In genomic region chr2:96898135-96898505, GRCh38 we compare ENCODE assay signal across 19 cellular contexts. TPM values are rescaled to one million over a fixed set of nuclear protein-coding genes. Genes with fewer than 3 reads are reported as not detected.
DNase-seq lines count a peak whose midpoint lies in the region; ATAC-seq and TF ChIP-seq lines count a peak whose summit lies in the region.
"Had no signal": no experiment of that assay in that cellular context is flagged by ENCODE, and none has a peak within 500 bp of the region (broad histone marks: within the 10 kb centered on the region; RNA-seq: fewer than 3 reads in every experiment).

No MANE protein-coding gene starts in this region.

- no peak overlapping the region for H3K4me3 ChIP-seq in right cardiac atrium (ENCODE audit: low read length)
- no peak overlapping the region for H3K4me3 ChIP-seq in left ventricle myocardium inferior
- no peak overlapping the region for H3K4me3 ChIP-seq in mucosa of descending colon
- H3K4me3 ChIP-seq in transverse colon, result no peak overlapping the region
- H3K4me3 ChIP-seq in effector memory CD4-positive, alpha-beta T cell (ENCODE audit: insufficient read depth, low read depth, low read length, poor library complexity, severe bottlenecking), result no peak overlapping the region
- H3K4me3 ChIP-seq: BLaER1 had no signal

- DNase-seq in right cardiac atrium, result peak in 2 of 3 donors; percentile 8 to 23
- DNase-seq in left ventricle myocardium inferior, result no peak
- no peak for DNase-seq in mucosa of descending colon
- no peak for DNase-seq in stimulated activated effector memory CD8-positive, alpha-beta T cell treated with anti-CD3 and anti-CD28 coated beads, Interleukin-12 subunit alpha, Interleukin-12 subunit beta, amount 100 ng/mL, for 72 hours (ENCODE audit: low spot score in 2 of 2)
- DNase-seq in transverse colon, result no peak
- DNase-seq in amygdala (lab: John Stamatoyannopoulos, UW), result no peak
- no peak for DNase-seq in effector memory CD4-positive, alpha-beta T cell
- DNase-seq: ACHN; CD8-positive, alpha-beta T cell; DND-41; Kasumi-1; NCI-H1417 treated with DMSO at 0.1 percent for 48 hours; NCI-H187; NCI-H446 treated with DMSO at 0.1 percent for 48 hours; NCI-H526 treated with DMSO at 0.1 percent for 48 hours; SHP77 had no signal

- no peaks in the 10 kb centered on the region for H3K4me1 ChIP-seq in right cardiac atrium (ENCODE audit: control insufficient read depth, insufficient read depth, low read length)
- H3K4me1 ChIP-seq in left ventricle myocardium inferior, result peaks cover 16% of the 10 kb centered on the region
- peaks cover 14% of the 10 kb centered on the region for H3K4me1 ChIP-seq in mucosa of descending colon (ENCODE audit: low read depth)
- peaks cover 15 to 18% (median 16%) of the 10 kb centered on the region in 4 donors for H3K4me1 ChIP-seq in transverse colon
- H3K4me1 ChIP-seq in effector memory CD4-positive, alpha-beta T cell (ENCODE audit: control insufficient read depth, insufficient read depth, low read length, poor library complexity, severe bottlenecking), result peaks cover 18% of the 10 kb centered on the region

- WGBS in right cardiac atrium, result 90% methylated on average over 8 of the region's 8 CpGs
- 85 to 100% methylated on average over 3 to 8 of the region's 8 CpGs for WGBS in transverse colon (ENCODE audit: low coverage in 1 of 2), 2 donors

- H3K4me3 Mint-ChIP-seq in stimulated activated effector memory CD8-positive, alpha-beta T cell treated with anti-CD3 and anti-CD28 coated beads, Interleukin-12 subunit alpha, Interleukin-12 subunit beta, amount 100 ng/mL, for 72 hours, result no peak overlapping the region
- H3K4me3 Mint-ChIP-seq: CD8-positive, alpha-beta T cell had no signal

- TF ChIP-seq CTCF in left ventricle myocardium inferior (IDR thresholded peaks at IDR 0.05; ENCODE audit: borderline replicate concordance) (no peak), mucosa of descending colon (IDR thresholded peaks at IDR 0.05) (no peak), transverse colon (IDR thresholded peaks at IDR 0.05) (no peak)

- no peak for TF ChIP-seq EP300 in transverse colon (IDR thresholded peaks at IDR 0.05; ENCODE audit: low read depth)

- no peaks in the 10 kb centered on the region for H3K9me3 Mint-ChIP-seq in stimulated activated effector memory CD8-positive, alpha-beta T cell treated with anti-CD3 and anti-CD28 coated beads, Interleukin-12 subunit alpha, Interleukin-12 subunit beta, amount 100 ng/mL, for 72 hours
- H3K9me3 Mint-ChIP-seq: CD8-positive, alpha-beta T cell had no signal

- H3K36me3 ChIP-seq in left ventricle myocardium inferior (no peaks in the 10 kb centered on the region), mucosa of descending colon (ENCODE audit: low read depth) (no peaks in the 10 kb centered on the region), transverse colon (no peaks in the 10 kb centered on the region)
- no peaks in the 10 kb centered on the region for H3K36me3 ChIP-seq in effector memory CD4-positive, alpha-beta T cell (ENCODE audit: control insufficient read depth, insufficient read depth, low read length)
- H3K36me3 ChIP-seq: BLaER1 had no signal

- intact Hi-C loops in right cardiac atrium (cut with DNase I), result no loop called here
- intact Hi-C loops in left ventricle myocardium inferior (cut with micrococcal nuclease), result no loop called here
- intact Hi-C loops in mucosa of descending colon (cut with DNase I, micrococcal nuclease), result no loop called here
- intact Hi-C loops in transverse colon (cut with DNase I; ENCODE audit: low total_unique reads), result no loop called here

- H3K36me3 Mint-ChIP-seq in stimulated activated effector memory CD8-positive, alpha-beta T cell treated with anti-CD3 and anti-CD28 coated beads, Interleukin-12 subunit alpha, Interleukin-12 subunit beta, amount 100 ng/mL, for 72 hours, result peaks cover 6% of the 10 kb centered on the region
- H3K36me3 Mint-ChIP-seq: CD8-positive, alpha-beta T cell had no signal

- peak overlapping the region; percentile 2 for H3K27ac Mint-ChIP-seq in stimulated activated effector memory CD8-positive, alpha-beta T cell treated with anti-CD3 and anti-CD28 coated beads, Interleukin-12 subunit alpha, Interleukin-12 subunit beta, amount 100 ng/mL, for 72 hours

- H3K27ac ChIP-seq in right cardiac atrium (ENCODE audit: low read length) (no peak overlapping the region), left ventricle myocardium inferior (replicated peaks) (no peak overlapping the region), transverse colon (no peak overlapping the region)
- H3K27ac ChIP-seq in effector memory CD4-positive, alpha-beta T cell (ENCODE audit: insufficient read depth, low read length, poor library complexity, severe bottlenecking), result no peak overlapping the region
- H3K27ac ChIP-seq: 22Rv1 had no signal

- no peaks in the 10 kb centered on the region for H3K9me3 ChIP-seq in right cardiac atrium (ENCODE audit: control insufficient read depth, low read length)
- no peaks in the 10 kb centered on the region for H3K9me3 ChIP-seq in left ventricle myocardium inferior (replicated peaks)
- H3K9me3 ChIP-seq in mucosa of descending colon, result no peaks in the 10 kb centered on the region
- no peaks in the 10 kb centered on the region for H3K9me3 ChIP-seq in transverse colon
- H3K9me3 ChIP-seq in effector memory CD4-positive, alpha-beta T cell (ENCODE audit: control insufficient read depth, low read length), result no peaks in the 10 kb centered on the region
- H3K9me3 ChIP-seq: BLaER1 had no signal

- in situ Hi-C loops in transverse colon (cut with MboI; ENCODE audit: low pct_ligation_motif_present in 1 of 4, low pct_unique_long_range_greater_than_20kb in 1 of 4, low sequenced_read_pairs in 3 of 4), result no loop called here

- no peaks in the 10 kb centered on the region for H3K27me3 ChIP-seq in right cardiac atrium (ENCODE audit: control insufficient read depth, insufficient read depth)
- no peaks in the 10 kb centered on the region for H3K27me3 ChIP-seq in left ventricle myocardium inferior (ENCODE audit: low read depth)
- H3K27me3 ChIP-seq in transverse colon, result no peaks in the 10 kb centered on the region
- no peaks in the 10 kb centered on the region for H3K27me3 ChIP-seq in effector memory CD4-positive, alpha-beta T cell (replicated peaks; ENCODE audit: control insufficient read depth, insufficient read depth, low read length, poor library complexity, severe bottlenecking)
- H3K27me3 ChIP-seq: BLaER1 had no signal

- no peak for TF ChIP-seq POLR2A in transverse colon (IDR thresholded peaks at IDR 0.05)

- ATAC-seq in right cardiac atrium (peak in 1 of 2 donors; percentile 22), mucosa of descending colon (peak; percentile 41), GM21447 (IDR thresholded peaks at IDR 0.05; ENCODE audit: unreplicated experiment) (no peak)
- no peak for ATAC-seq in stimulated activated effector memory CD8-positive, alpha-beta T cell treated with anti-CD3 and anti-CD28 coated beads, Interleukin-12 subunit alpha, Interleukin-12 subunit beta, amount 100 ng/mL, for 72 hours
- ATAC-seq: CD8-positive, alpha-beta T cell had no signal

- H3K4me1 Mint-ChIP-seq in stimulated activated effector memory CD8-positive, alpha-beta T cell treated with anti-CD3 and anti-CD28 coated beads, Interleukin-12 subunit alpha, Interleukin-12 subunit beta, amount 100 ng/mL, for 72 hours, result peaks cover 30% of the 10 kb centered on the region

RNA-seq across cellular contexts. Expression of gene SEMA4C, which starts 28.2 kb away (rescaled TPM):
- total RNA-seq in right cardiac atrium, result 10 to 100 TPM; 22.0 to 28.5 (median 24.5) TPM
- 19.3 TPM for polyA plus RNA-seq in right cardiac atrium
- total RNA-seq in left ventricle myocardium inferior, result 16.6 TPM
- total RNA-seq in mucosa of descending colon, result 10 to 100 TPM; 14.4 to 83.8 (median 17.5) TPM
- 10 to 100 TPM in 3 of 4 donors, 1 to 10 TPM in 1; 3.6 to 23.9 (median 17.4) TPM for total RNA-seq in transverse colon

RNA-seq across cellular contexts. Expression of gene ANKRD39, which starts 40.3 kb away (rescaled TPM):
- 10 to 100 TPM; 11.8 to 17.3 (median 14.1) TPM for total RNA-seq in right cardiac atrium
- 23.3 TPM for polyA plus RNA-seq in right cardiac atrium
- total RNA-seq in left ventricle myocardium inferior, result 14.3 TPM
- 10 to 100 TPM; 11.2 to 14.1 (median 12.2) TPM for total RNA-seq in mucosa of descending colon
- total RNA-seq in transverse colon, result 10 to 100 TPM in 3 of 4 donors, 1 to 10 TPM in 1; 9.7 to 55.3 (median 12.7) TPM

RNA-seq across cellular contexts. Expression of gene ANKRD23, which starts 54.3 kb away (rescaled TPM):
- total RNA-seq in right cardiac atrium (10 to 100 TPM in 3 of 4 donors, 1 to 10 TPM in 1; 8.2 to 27.7 (median 17.3) TPM), left ventricle myocardium inferior (14.4 TPM), mucosa of descending colon (1 to 10 TPM; 3.2 to 5.1 (median 4.9) TPM), transverse colon (10 to 100 TPM in 1 of 4 donors, 1 to 10 TPM in 3; 4.1 to 22.7 (median 7.0) TPM)
- polyA plus RNA-seq in right cardiac atrium, result 27.0 TPM

Comparison
In these comparisons a context has a peak if more than half of its experiments do, and no peak if none do; other contexts are left out.
1. DNase-seq: peak in right cardiac atrium (2 of 3); none in left ventricle myocardium inferior (single experiment), mucosa of descending colon (0 of 3), stimulated activated effector memory CD8-positive, alpha-beta T cell treated with anti-CD3 and anti-CD28 coated beads, Interleukin-12 subunit alpha, Interleukin-12 subunit beta, amount 100 ng/mL, for 72 hours (0 of 2), transverse colon (single experiment), amygdala (0 of 56) and effector memory CD4-positive, alpha-beta T cell (0 of 3).